In the genomic region with DNA sequence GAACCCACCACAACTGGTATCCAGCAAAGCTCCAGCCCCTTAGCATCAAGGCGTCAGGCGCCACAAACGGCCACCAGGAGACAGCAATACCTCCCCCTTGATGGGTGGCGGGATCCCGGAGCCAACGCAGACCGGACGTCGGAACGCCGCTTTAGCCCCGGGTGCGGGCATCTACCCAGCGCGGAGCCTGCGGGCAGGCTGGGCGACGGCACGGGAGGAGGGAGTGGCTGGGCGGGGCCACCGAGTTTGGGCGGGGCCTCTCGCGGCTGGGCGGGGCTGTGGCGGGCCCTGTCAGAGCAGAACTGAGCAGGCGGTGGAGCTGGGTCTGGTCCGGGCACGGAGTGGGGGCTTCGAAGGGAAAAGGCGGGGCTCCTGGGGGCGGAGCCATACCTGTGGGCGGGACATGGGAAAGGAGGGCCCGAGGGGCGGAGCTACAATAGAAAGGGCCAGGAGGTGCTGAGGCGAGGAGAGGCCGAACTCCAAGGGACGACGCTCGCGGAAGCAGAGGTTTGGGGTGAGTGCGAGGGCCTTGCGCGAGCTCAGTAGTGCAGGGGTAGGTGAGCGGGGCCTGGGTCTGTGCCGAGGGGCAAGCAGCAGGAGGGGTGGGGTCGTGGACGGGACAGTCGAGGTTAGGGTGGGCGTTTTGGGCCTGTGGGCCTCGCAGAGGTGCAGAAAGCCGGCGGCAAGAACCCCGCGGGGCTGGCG, we compare ENCODE assay signal across 1 cellular context.
TF ChIP-seq lines count a peak whose summit lies in the region.

No MANE protein-coding gene starts in this region.

TF ChIP-seq in H1, 55 proteins besides CTCF, POLR2A, EP300 and RAD21 (continued from another document):
- TF ChIP-seq CHD2 (IDR thresholded peaks at IDR 0.05; ENCODE audit: low read length) (peak; percentile 38; the same call in 1 of the 2 replicates), MAX (IDR thresholded peaks at IDR 0.05) (peak; percentile 85), NANOG (IDR thresholded peaks at IDR 0.05; ENCODE audit: insufficient read depth, low read depth, low read length, poor library complexity, severe bottlenecking) (no peak), TBP (IDR thresholded peaks at IDR 0.05; ENCODE audit: low read depth, low read length) (peak; percentile 67; the same call in 1 of the 2 replicates), TCF12 (IDR thresholded peaks at IDR 0.05; ENCODE audit: low read depth, low read length) (no peak), POLR2AphosphoS5 (IDR thresholded peaks at IDR 0.05; ENCODE audit: low read depth, low read length) (peak; percentile 72), HDAC6 (IDR thresholded peaks at IDR 0.05; ENCODE audit: low read depth, low read length) (no peak), ASH2L (IDR thresholded peaks at IDR 0.05; ENCODE audit: low read length) (peak; percentile 36), SP1 (IDR thresholded peaks at IDR 0.05; ENCODE audit: low read depth, low read length) (peak; percentile 66), TAF7 (optimal IDR thresholded peaks at IDR 0.05; ENCODE audit: borderline replicate concordance, low read depth, low read length) (peak; percentile 57), SIN3A (conservative IDR thresholded peaks at IDR 0.05 in 1 of 2, IDR thresholded peaks at IDR 0.05 in 1 of 2; ENCODE audit: low read depth in 1 of 2, low read length in 2 of 2) (no peak), EZH2 (IDR thresholded peaks at IDR 0.05; ENCODE audit: low read depth, low read length, severe bottlenecking) (peak; percentile 11), SP4 (IDR thresholded peaks at IDR 0.05; ENCODE audit: low read length) (peak; percentile 89), KDM1A (IDR thresholded peaks at IDR 0.05; ENCODE audit: borderline replicate concordance, low read length) (0 out of 2 replicates have a peak, but pooled peaks have one; percentile 57), PHF8 (conservative IDR thresholded peaks at IDR 0.05; ENCODE audit: low read depth, low read length) (peak; percentile 83), SAP30 (IDR thresholded peaks at IDR 0.05; ENCODE audit: insufficient read depth, insufficient replicate concordance, low read length) (no peak), ZNF274 (IDR thresholded peaks at IDR 0.05; ENCODE audit: borderline replicate concordance, extremely low read depth, low read length) (no peak), TAF1 (IDR thresholded peaks at IDR 0.05; ENCODE audit: low read depth, low read length) (peak; percentile 55; the same call in 1 of the 2 replicates)
- TF ChIP-seq, protein P1, sequence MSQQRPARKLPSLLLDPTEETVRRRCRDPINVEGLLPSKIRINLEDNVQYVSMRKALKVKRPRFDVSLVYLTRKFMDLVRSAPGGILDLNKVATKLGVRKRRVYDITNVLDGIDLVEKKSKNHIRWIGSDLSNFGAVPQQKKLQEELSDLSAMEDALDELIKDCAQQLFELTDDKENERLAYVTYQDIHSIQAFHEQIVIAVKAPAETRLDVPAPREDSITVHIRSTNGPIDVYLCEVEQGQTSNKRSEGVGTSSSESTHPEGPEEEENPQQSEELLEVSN (IDR thresholded peaks at IDR 0.05) = peak; percentile 87
